In genomic region chr7:362416-363096, GRCh38 we compare ENCODE assay signal across 8 cellular contexts.
A peak's percentile ranks its signal among the peaks of the same experiment; 100 is the strongest.
DNase-seq lines count a peak whose midpoint lies in the region; ATAC-seq, FAIRE-seq and TF ChIP-seq lines count a peak whose summit lies in the region.

No MANE protein-coding gene starts in this region.

- peak overlapping the region; percentile 87 for H3K4me3 Mint-ChIP-seq in T-helper 17 cell
- no peak overlapping the region for H3K4me3 Mint-ChIP-seq in neural progenitor cell

- H3K27me3 Mint-ChIP-seq in T-helper 17 cell = no peaks in the 10 kb centered on the region
- H3K27me3 Mint-ChIP-seq in neural progenitor cell (ENCODE audit: insufficient read depth, low read depth) = peaks cover 19% of the 10 kb centered on the region

- TF ChIP-seq POLR2A in H54 (IDR thresholded peaks at IDR 0.05; ENCODE audit: low read depth, low read length) = no peak

- peak overlapping the region; percentile 40 for H3K4me3 ChIP-seq in BLaER1
- H3K4me3 ChIP-seq in neural progenitor cell = no peak overlapping the region

- H3K79me2 ChIP-seq in neural progenitor cell (ENCODE audit: low read depth) = no peaks in the 10 kb centered on the region

- H3K4me1 Mint-ChIP-seq in T-helper 17 cell (peaks cover 51% of the 10 kb centered on the region), neural progenitor cell (peaks cover 32% of the 10 kb centered on the region)

- no peak for TF ChIP-seq CTCF in neural progenitor cell (IDR thresholded peaks at IDR 0.05)

- H3K36me3 ChIP-seq in BLaER1 = no peaks in the 10 kb centered on the region
- H3K36me3 ChIP-seq in neural progenitor cell = no peaks in the 10 kb centered on the region

- H3K27ac ChIP-seq in BLaER1 (peak overlapping the region; percentile 93), neural progenitor cell (no peak overlapping the region)

- no peak overlapping the region for H2AFZ ChIP-seq in neural progenitor cell (replicated peaks)

- DNase-seq in T-helper 17 cell = no peak
- peak; percentile 59 for DNase-seq in dermis blood vessel endothelial cell
- DNase-seq in neural progenitor cell (ENCODE audit: low spot score) = no peak
- DNase-seq in islet precursor cell = no peak
- no peak for DNase-seq in H54 (ENCODE audit: insufficient read length, low spot score)

- H3F3A ChIP-seq in neural progenitor cell (ENCODE audit: low read depth) = no peaks in the 10 kb centered on the region

- H3K9ac ChIP-seq in BLaER1 (peak overlapping the region; percentile 70), neural progenitor cell (no peak overlapping the region)

- H3K27ac Mint-ChIP-seq in T-helper 17 cell = peak overlapping the region; percentile 92
- H3K27ac Mint-ChIP-seq in neural progenitor cell = peak overlapping the region; percentile 39

- H3K27me3 ChIP-seq in BLaER1 = no peaks in the 10 kb centered on the region
- peaks cover 58% of the 10 kb centered on the region for H3K27me3 ChIP-seq in neural progenitor cell

- H3K4me1 ChIP-seq in BLaER1 (peaks cover 100% of the 10 kb centered on the region), neural progenitor cell (peaks cover 3% of the 10 kb centered on the region)

- peaks cover 6% of the 10 kb centered on the region; the same call in 1 of the 2 replicates for H3K9me3 ChIP-seq in BLaER1
- H3K9me3 ChIP-seq in T-helper 17 cell (ENCODE audit: control insufficient read depth, low read length, poor library complexity, severe bottlenecking) = no peaks in the 10 kb centered on the region
- no peaks in the 10 kb centered on the region for H3K9me3 ChIP-seq in neural progenitor cell (ENCODE audit: low read depth)

- H3K36me3 Mint-ChIP-seq in T-helper 17 cell (ENCODE audit: low read depth) (no peaks in the 10 kb centered on the region), neural progenitor cell (no peaks in the 10 kb centered on the region)

- FAIRE-seq in H54 (lab: Jason Lieb, UNC) = no peak

- H3K9me3 Mint-ChIP-seq in neural progenitor cell = peaks cover 2% of the 10 kb centered on the region

- H3K4me2 ChIP-seq in BLaER1 (peak overlapping the region; percentile 88), neural progenitor cell (no peak overlapping the region)

- H4K20me1 ChIP-seq in BLaER1 = no peaks in the 10 kb centered on the region
- H4K20me1 ChIP-seq in neural progenitor cell (ENCODE audit: low read depth) = no peaks in the 10 kb centered on the region

- ATAC-seq in T-helper 17 cell (peak; percentile 72), GM21381 (IDR thresholded peaks at IDR 0.05; ENCODE audit: unreplicated experiment) (no peak), HG03159 (IDR thresholded peaks at IDR 0.05; ENCODE audit: unreplicated experiment) (no peak)
